ENCODE assay signal across 20 cellular contexts in genomic region chr14:60003991-60004390, GRCh38.
"Had no signal": no experiment of that assay in that cellular context is flagged by ENCODE, and none has a peak within 500 bp of the region (broad histone marks: within the 10 kb centered on the region; RNA-seq: fewer than 3 reads in every experiment).

No MANE protein-coding gene starts in this region.

- ATAC-seq: left cardiac atrium had no signal

- H3K9me3 Mint-ChIP-seq: activated CD4-positive, alpha-beta T cell treated with anti-CD3 and anti-CD28 coated beads, Interleukin-2, amount 10 ng/mL, durations not matched to agents 7 days and 5 days; activated naive CD8-positive, alpha-beta T cell treated with anti-CD3 and anti-CD28 coated beads, Interleukin-2, amount 10 ng/mL, durations not matched to agents 7 days and 5 days; activated T-helper 1 cell treated with anti-CD3 and anti-CD28 coated beads, Interleukin-12 subunit alpha, Interleukin-12 subunit beta, Interleukin-2, Interleukin-4 antibody, amounts not matched to agents 30 ng/mL and 10 ng/mL and 1 ng/mL, durations not matched to agents 14 hours and 24 hours and 36 hours; dendritic cell treated with granulocyte-macrophage colony-stimulating factor and Interleukin-4, amounts not matched to agents 40 ng/mL and 50 ng/mL, for 4 days had no signal

- H3K27me3 ChIP-seq: esophagus squamous epithelium, ovary, tibial nerve, vagina had no signal

- DNase-seq: activated CD4-positive, alpha-beta T cell treated with anti-CD3 and anti-CD28 coated beads, Interleukin-2, amount 10 ng/mL, durations not matched to agents 7 days and 5 days; activated CD8-positive, alpha-beta memory T cell treated with anti-CD3 and anti-CD28 coated beads, Interleukin-2, amount 50 U/mL, for 48 hours; activated naive CD8-positive, alpha-beta T cell treated with anti-CD3 and anti-CD28 coated beads, Interleukin-2, amount 10 ng/mL, durations not matched to agents 7 days and 5 days; anterior cingulate cortex; cerebellar nuclear complex; esophagus squamous epithelium; hypothalamus; left cardiac atrium; mammary epithelial cell; naive B cell; ovary; stimulated activated CD4-positive, alpha-beta T cell treated with anti-CD3 and anti-CD28 coated beads, Interleukin-4, amount 100 ng/mL, for 4 hours; stimulated activated CD8-positive, alpha-beta memory T cell treated with anti-CD3 and anti-CD28 coated beads, Interleukin-4, amount 100 ng/mL, for 48 hours; stimulated activated naive CD4-positive, alpha-beta T cell treated with Interleukin-2 at 50 U/mL for 16 hours; substantia nigra had no signal

- H3K36me3 ChIP-seq: esophagus squamous epithelium, ovary, tibial nerve, vagina had no signal

- H3K4me1 ChIP-seq: esophagus squamous epithelium, tibial nerve, vagina had no signal

- H3K27me3 Mint-ChIP-seq: activated naive CD8-positive, alpha-beta T cell treated with anti-CD3 and anti-CD28 coated beads, Interleukin-2, amount 10 ng/mL, durations not matched to agents 7 days and 5 days; dendritic cell treated with granulocyte-macrophage colony-stimulating factor and Interleukin-4, amounts not matched to agents 40 ng/mL and 50 ng/mL, for 4 days had no signal

- H3K36me3 Mint-ChIP-seq: activated naive CD8-positive, alpha-beta T cell treated with anti-CD3 and anti-CD28 coated beads, Interleukin-2, amount 10 ng/mL, durations not matched to agents 7 days and 5 days; naive B cell had no signal

- H3K4me3 Mint-ChIP-seq: activated CD4-positive, alpha-beta T cell treated with anti-CD3 and anti-CD28 coated beads, Interleukin-2, amount 10 ng/mL, durations not matched to agents 7 days and 5 days; activated naive CD8-positive, alpha-beta T cell treated with anti-CD3 and anti-CD28 coated beads, Interleukin-2, amount 10 ng/mL, durations not matched to agents 7 days and 5 days; activated T-helper 1 cell treated with anti-CD3 and anti-CD28 coated beads, Interleukin-12 subunit alpha, Interleukin-12 subunit beta, Interleukin-2, Interleukin-4 antibody, amounts not matched to agents 30 ng/mL and 10 ng/mL and 1 ng/mL, durations not matched to agents 14 hours and 24 hours and 36 hours; dendritic cell treated with granulocyte-macrophage colony-stimulating factor and Interleukin-4, amounts not matched to agents 40 ng/mL and 50 ng/mL, for 4 days; naive B cell had no signal

- H3K4me3 ChIP-seq: esophagus squamous epithelium, ovary, smooth muscle cell, tibial nerve, vagina had no signal

- H3K9me3 ChIP-seq: esophagus squamous epithelium, ovary, tibial nerve, vagina had no signal

- H3K27ac Mint-ChIP-seq: activated CD4-positive, alpha-beta T cell treated with anti-CD3 and anti-CD28 coated beads, Interleukin-2, amount 10 ng/mL, durations not matched to agents 7 days and 5 days; activated naive CD8-positive, alpha-beta T cell treated with anti-CD3 and anti-CD28 coated beads, Interleukin-2, amount 10 ng/mL, durations not matched to agents 7 days and 5 days; activated T-helper 1 cell treated with anti-CD3 and anti-CD28 coated beads, Interleukin-12 subunit alpha, Interleukin-12 subunit beta, Interleukin-2, Interleukin-4 antibody, amounts not matched to agents 30 ng/mL and 10 ng/mL and 1 ng/mL, durations not matched to agents 14 hours and 24 hours and 36 hours; dendritic cell treated with granulocyte-macrophage colony-stimulating factor and Interleukin-4, amounts not matched to agents 40 ng/mL and 50 ng/mL, for 4 days; naive B cell had no signal

- H3K4me1 Mint-ChIP-seq: activated CD4-positive, alpha-beta T cell treated with anti-CD3 and anti-CD28 coated beads, Interleukin-2, amount 10 ng/mL, durations not matched to agents 7 days and 5 days; activated naive CD8-positive, alpha-beta T cell treated with anti-CD3 and anti-CD28 coated beads, Interleukin-2, amount 10 ng/mL, durations not matched to agents 7 days and 5 days; naive B cell had no signal

- H3K27ac ChIP-seq: esophagus squamous epithelium, ovary, tibial nerve, vagina had no signal
